ENCODE assay signal across 22 cellular contexts in genomic region chr6:159047896-159048685, GRCh38. TPM values are rescaled to one million over a fixed set of nuclear protein-coding genes. Genes with fewer than 3 reads are reported as not detected.
A peak's percentile ranks its signal among the peaks of the same experiment; 100 is the strongest.
DNase-seq lines count a peak whose midpoint lies in the region; ATAC-seq and TF ChIP-seq lines count a peak whose summit lies in the region.
"Had no signal": no experiment of that assay in that cellular context is flagged by ENCODE, and none has a peak within 500 bp of the region (broad histone marks: within the 10 kb centered on the region; RNA-seq: fewer than 3 reads in every experiment).

No MANE protein-coding gene starts in this region.

- H3K27me3 ChIP-seq in A673 (replicated peaks; ENCODE audit: insufficient read depth, low read depth, low read length, poor library complexity) (no peaks in the 10 kb centered on the region), ACC112 (ENCODE audit: insufficient read depth, low read length) (peaks cover 64% of the 10 kb centered on the region)
- H3K27me3 ChIP-seq: body of pancreas had no signal

- H3K36me3 Mint-ChIP-seq in T-helper 17 cell (ENCODE audit: low read depth), result peaks cover 4% of the 10 kb centered on the region

- H3K4me3 ChIP-seq in A673 (ENCODE audit: low read depth, low read length, poor library complexity, severe bottlenecking) (no peak overlapping the region), ACC112 (ENCODE audit: low read depth, low read length) (peak overlapping the region; percentile 4; the same call in 1 of the 2 replicates)
- H3K4me3 ChIP-seq: body of pancreas, smooth muscle cell had no signal

- no peaks in the 10 kb centered on the region for H3K79me2 ChIP-seq in ACC112 (ENCODE audit: control insufficient read depth, insufficient read depth, low read length, unreplicated experiment)

- no peaks in the 10 kb centered on the region for H3K36me3 ChIP-seq in A673 (ENCODE audit: insufficient read depth, low read length, poor library complexity, severe bottlenecking)
- no peaks in the 10 kb centered on the region for H3K36me3 ChIP-seq in ACC112 (ENCODE audit: insufficient read depth, low read length)

- no TSS peak for BruUV-seq in A673 (replicated peaks; lab: Mats Ljungman, UMichigan)

- H2AFZ ChIP-seq in ACC112 (ENCODE audit: low read length, unreplicated experiment), result no peak overlapping the region

- H3K4me3 Mint-ChIP-seq in T-helper 17 cell, result no peak overlapping the region

- H3K27ac Mint-ChIP-seq in T-helper 17 cell, result peak overlapping the region; percentile 83

- H3K27ac ChIP-seq in A673 (ENCODE audit: low read depth, low read length, poor library complexity, severe bottlenecking), result no peak overlapping the region
- H3K27ac ChIP-seq in ACC112 (ENCODE audit: low read depth, low read length), result no peak overlapping the region
- H3K27ac ChIP-seq: body of pancreas had no signal

- DNase-seq in A673 (ENCODE audit: low spot score) (peak; percentile 55), T-helper 17 cell (no peak), mucosa of gallbladder (ENCODE audit: low spot score) (peak; percentile 4), NCI-H1417 treated with DMSO at 0.1 percent for 48 hours (lab: John Stamatoyannopoulos, UW) (no peak), OCI-M2 (lab: John Stamatoyannopoulos, UW; ENCODE audit: unreplicated experiment) (no peak), inferior parietal cortex (ENCODE audit: extremely low spot score) (no peak), GM10266 (ENCODE audit: extremely low spot score) (no peak)
- DNase-seq: activated CD4-positive, alpha-beta T cell treated with anti-CD3 and anti-CD28 coated beads for 1 hour; body of pancreas; effector CD4-positive, alpha-beta T cell; hypothalamus; Karpas-422; NCI-H187 treated with DMSO at 0.1 percent for 48 hours; NCI-H69; PC-3; Right ventricle myocardium superior; stimulated activated CD4-positive, alpha-beta T cell treated with anti-CD3 and anti-CD28 coated beads, Interleukin-4, amount 100 ng/mL, for 1 hour; trophoblast cell had no signal

- intact Hi-C loops in A673 (cut with micrococcal nuclease; ENCODE audit: unreplicated experiment), result loop anchor here (10.0 kb wide), 1 partner anchor 87 kb away; no protein-coding TSS in a partner anchor

- TF ChIP-seq CTCF in A673 (conservative IDR thresholded peaks at IDR 0.05; ENCODE audit: low read depth, low read length) (no peak), GM10266 (IDR thresholded peaks at IDR 0.05; ENCODE audit: control insufficient read depth, insufficient read depth, low read depth, missing control alignments) (no peak)

- H3K27me3 Mint-ChIP-seq in T-helper 17 cell, result no peaks in the 10 kb centered on the region

- peaks cover 7% of the 10 kb centered on the region for H3K4me1 ChIP-seq in A673 (ENCODE audit: insufficient read depth, low read length, poor library complexity, severe bottlenecking)
- no peaks in the 10 kb centered on the region for H3K4me1 ChIP-seq in ACC112 (ENCODE audit: control insufficient read depth, insufficient read depth, low read length, unreplicated experiment)
- H3K4me1 ChIP-seq: body of pancreas had no signal

- H3K9me3 ChIP-seq in A673 (ENCODE audit: low read depth, low read length, poor library complexity, severe bottlenecking) (no peaks in the 10 kb centered on the region), T-helper 17 cell (ENCODE audit: control insufficient read depth, low read length, poor library complexity, severe bottlenecking) (peaks cover 2% of the 10 kb centered on the region)
- H3K9me3 ChIP-seq: body of pancreas had no signal

- peaks cover 21% of the 10 kb centered on the region for H3K4me1 Mint-ChIP-seq in T-helper 17 cell

- CTCF ChIA-PET in A673 (lab: Charles Lee), result no interaction called here

- POLR2A ChIA-PET in A673 (lab: Charles Lee; ENCODE audit: low non-redundant PET), result no interaction called here

- no peak for ATAC-seq in T-helper 17 cell
- ATAC-seq: body of pancreas, PC-3 had no signal

RNA-seq across cellular contexts. Expression of gene TAGAP, which starts 3.3 kb away (rescaled TPM):
- total RNA-seq in A673 (2021) (0.11 TPM in 1 of 2 replicates, not detected in the other), T-helper 17 cell (100 to 1,000 TPM; 269 to 340 TPM), mucosa of gallbladder (8.1 TPM)
- total RNA-seq: chondrocyte, H1, PC-3, smooth muscle cell had no signal

RNA-seq across cellular contexts. Expression of gene RSPH3, which starts 48.1 kb away (rescaled TPM):
- total RNA-seq in A673 (2021) (4.0 and 5.6 TPM in 2 replicates), T-helper 17 cell (1 to 10 TPM; 1.6 to 2.7 TPM), mucosa of gallbladder (25.2 TPM)

Comparison
In these comparisons a context has a peak if more than half of its experiments do, and no peak if none do; other contexts are left out.
1. DNase-seq: peak in A673 (single experiment) and mucosa of gallbladder (single experiment); none in T-helper 17 cell (0 of 3), NCI-H1417 treated with DMSO at 0.1 percent for 48 hours (single experiment), OCI-M2 (single experiment), inferior parietal cortex (single experiment) and GM10266 (single experiment).
2. RNA of gene TAGAP, which starts 3.3 kb away (total RNA-seq): 269 to 340 TPM in T-helper 17 cell; 8.1 TPM in mucosa of gallbladder (single experiment) and 0.11 TPM in A673; every median in the first group is over 10 times any median in the second.